ENCODE assay signal across 19 cellular contexts in the genomic region with DNA sequence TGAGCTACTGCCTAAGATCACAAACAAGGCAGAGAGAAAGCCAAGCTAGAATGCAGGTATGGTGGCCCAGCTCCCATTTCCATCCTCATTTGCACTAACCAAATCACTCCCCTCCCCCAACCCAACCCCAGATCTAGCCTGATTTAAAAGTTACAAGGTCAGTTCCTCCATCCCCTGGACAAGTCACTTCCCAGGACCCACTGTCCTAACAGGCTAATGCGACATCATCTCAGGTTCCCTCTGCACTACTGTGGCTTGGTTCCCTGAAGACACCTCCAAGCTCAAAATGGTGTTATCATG. TPM values are rescaled to one million over a fixed set of nuclear protein-coding genes. Genes with fewer than 3 reads are reported as not detected.
DNase-seq lines count a peak whose midpoint lies in the region; ATAC-seq, FAIRE-seq and TF ChIP-seq lines count a peak whose summit lies in the region.
"Had no signal": no experiment of that assay in that cellular context is flagged by ENCODE, and none has a peak within 500 bp of the region (broad histone marks: within the 10 kb centered on the region; RNA-seq: fewer than 3 reads in every experiment).

No MANE protein-coding gene starts in this region.

- no peak for TF ChIP-seq POLR2A in GM12878 (IDR thresholded peaks at IDR 0.05; ENCODE audit: low read depth, low read length)

- peaks cover 8% of the 10 kb centered on the region for H3K23me2 ChIP-seq in H9 (ENCODE audit: insufficient read length, low read depth, low read length, poor library complexity, severe bottlenecking)

- H2BK120ac ChIP-seq in H9 (ENCODE audit: low read depth, low read length, poor library complexity, severe bottlenecking), result no peak overlapping the region

- H4K8ac ChIP-seq in H9 (replicated peaks; ENCODE audit: insufficient read length, low read depth, low read length), result no peak overlapping the region

- ATAC-seq in GM12878, result no peak
- ATAC-seq: stimulated activated naive CD8-positive, alpha-beta T cell treated with anti-CD3 and anti-CD28 coated beads, Interleukin-15, Interleukin-2, amounts not matched to agents 100 U/mL and 50 U/mL, for 24 hours had no signal

- H4K91ac ChIP-seq in H9 (ENCODE audit: insufficient read length, low read depth, low read length), result no peak overlapping the region

- H2BK20ac ChIP-seq in H9 (ENCODE audit: low read depth, low read length, poor library complexity, severe bottlenecking), result no peak overlapping the region

- no CpG with 5 or more reads among the region's 1 CpG for WGBS in H9 (ENCODE audit: extremely low coverage, insufficient read length, low lambda C conversion rate)
- WGBS in GM12878 (ENCODE audit: insufficient coverage, insufficient replicate concordance, low lambda C conversion rate, missing lambda C conversion rate), result 100% methylated on average over 1 of the region's 1 CpG
- 85% methylated on average over 1 of the region's 1 CpG for whole genome bisulfite sequencing in smooth muscle cell (ENCODE audit: low lambda C conversion rate)

- H3K27ac ChIP-seq in H9 (ENCODE audit: insufficient read length, low read depth, low read length) (no peak overlapping the region), GM12878 (ENCODE audit: control insufficient read depth, insufficient read depth) (peak overlapping the region; percentile 18; the same call in 1 of the 2 replicates), smooth muscle cell (ENCODE audit: low read depth) (peak overlapping the region; percentile 29)
- H3K27ac ChIP-seq: C4-2B had no signal

- no peak for TF ChIP-seq CTCF in H9 (conservative IDR thresholded peaks at IDR 0.05)
- TF ChIP-seq CTCF in GM12878 (IDR thresholded peaks at IDR 0.05 in 2 of 3, conservative IDR thresholded peaks at IDR 0.05 in 1 of 3; ENCODE audit: control insufficient read depth in 2 of 3, extremely low read depth in 1 of 3, insufficient read depth in 1 of 3, low read depth in 3 of 3, low read length in 3 of 3), result no peak
- TF ChIP-seq CTCF in smooth muscle cell (IDR thresholded peaks at IDR 0.05; ENCODE audit: borderline replicate concordance, insufficient read depth, poor library complexity, severe bottlenecking), result no peak

- peak overlapping the region; percentile 71 for H3K4me2 ChIP-seq in H9 (ENCODE audit: insufficient read depth, insufficient read length, low read length)
- peak overlapping the region; percentile 64 for H3K4me2 ChIP-seq in GM12878 (ENCODE audit: control insufficient read depth, insufficient read depth)
- peak overlapping the region; percentile 64 for H3K4me2 ChIP-seq in smooth muscle cell

- peaks cover 5 to 20% (median 20%) of the 10 kb centered on the region in 3 experiments; a peak in 4 of 7 replicates for H3K36me3 Mint-ChIP-seq in H9 (ENCODE audit: insufficient read depth in 1 of 3, low read depth in 3 of 3)
- H3K36me3 Mint-ChIP-seq in immature natural killer cell, result no peaks in the 10 kb centered on the region

- H3K27ac Mint-ChIP-seq in H9 (peak overlapping the region in 2 of 3 experiments; percentile 55 to 97; a peak in 5 of 7 replicates), immature natural killer cell (peak overlapping the region in 1 of 6 donors; percentile 14)
- H3K27ac Mint-ChIP-seq: activated CD4-positive, alpha-beta T cell treated with anti-CD3 and anti-CD28 coated beads, Interleukin-2, amount 10 ng/mL, durations not matched to agents 24 days and 14 days had no signal

- H3K27me3 Mint-ChIP-seq in H9 (ENCODE audit: low read depth) (no peaks in the 10 kb centered on the region), immature natural killer cell (ENCODE audit: low read depth in 3 of 3) (peaks cover 8 to 19% (median 17%) of the 10 kb centered on the region in 3 donors)
- H3K27me3 Mint-ChIP-seq: activated CD4-positive, alpha-beta T cell treated with anti-CD3 and anti-CD28 coated beads, Interleukin-2, amount 10 ng/mL, durations not matched to agents 24 days and 14 days had no signal

- no peaks in the 10 kb centered on the region for H3K27me3 ChIP-seq in H9 (ENCODE audit: insufficient read depth, low read length)
- no peaks in the 10 kb centered on the region for H3K27me3 ChIP-seq in GM12878 (replicated peaks in 1 of 2; ENCODE audit: control insufficient read depth in 2 of 2, insufficient read depth in 2 of 2, low read length in 1 of 2)
- H3K27me3 ChIP-seq in smooth muscle cell (ENCODE audit: low read depth), result no peaks in the 10 kb centered on the region

- H4K20me1 ChIP-seq in H9 (ENCODE audit: control insufficient read depth, insufficient read depth, insufficient read length) (no peaks in the 10 kb centered on the region), GM12878 (ENCODE audit: control insufficient read depth, insufficient read depth) (no peaks in the 10 kb centered on the region), smooth muscle cell (ENCODE audit: low read depth) (peaks cover 7% of the 10 kb centered on the region)

- SMC1A ChIA-PET in GM12878 (lab: Charles Lee; ENCODE audit: uncharacterized antibody, unreplicated experiment), result interaction anchor here (0.7 to 4.2 kb wide), 11 partner anchors 11 to 182 kb away, joined by 3 to 23 read pairs (median 4); a partner anchor contains a TSS

- H3K4me3 Mint-ChIP-seq in H9 (peak overlapping the region; percentile 87 to 96), immature natural killer cell (no peak overlapping the region)

- H3K9ac ChIP-seq in H9 (ENCODE audit: extremely low read depth, insufficient read length, low read length), result peak overlapping the region; percentile 2
- H3K9ac ChIP-seq in GM12878 (ENCODE audit: control insufficient read depth, insufficient read depth, low read length), result no peak overlapping the region; the same call in 1 of the 2 replicates
- no peak overlapping the region for H3K9ac ChIP-seq in smooth muscle cell (ENCODE audit: low read depth)

- CTCF ChIA-PET in GM12878 (lab: Yijun Ruan, JAX), result interaction anchor here (0.9 to 2.1 kb wide), 13 partner anchors 14 to 79 kb away, joined by 3 to 9 read pairs (median 3); a partner anchor contains a TSS

- no peak overlapping the region for H3T11ph ChIP-seq in H9 (ENCODE audit: low read length)

- H2BK15ac ChIP-seq in H9 (ENCODE audit: low read depth, low read length), result no peak overlapping the region

- POLR2A ChIA-PET in GM12878 (lab: Charles Lee), result interaction anchor here (0.7 to 2.1 kb wide), 8 partner anchors 14 to 260 kb away, joined by 3 to 13 read pairs (median 4); a partner anchor contains a TSS

- peak overlapping the region; percentile 28 for H3K4me3 ChIP-seq in GM12878
- H3K4me3 ChIP-seq in iPS-18c (ENCODE audit: insufficient read depth, low read depth, low read length), result peak overlapping the region; percentile 97
- H3K4me3 ChIP-seq in smooth muscle cell, result peak overlapping the region; percentile 85

- peaks cover 38% of the 10 kb centered on the region for H3K79me2 ChIP-seq in H9 (ENCODE audit: insufficient read depth, low read length)
- H3K79me2 ChIP-seq in GM12878 (ENCODE audit: control insufficient read depth, insufficient read depth, low read length), result peaks cover 42% of the 10 kb centered on the region
- H3K79me2 ChIP-seq in smooth muscle cell (ENCODE audit: low read depth), result peaks cover 33% of the 10 kb centered on the region

- FAIRE-seq in GM12878 (lab: Jason Lieb, UNC) (no peak), GM19239 (lab: Jason Lieb, UNC) (no peak)
- FAIRE-seq: endometrium, G401.6, GM18507 had no signal

- H3K9me3 Mint-ChIP-seq in H9 (no peaks in the 10 kb centered on the region; a peak in 1 of 5 replicates), immature natural killer cell (no peaks in the 10 kb centered on the region)
- H3K9me3 Mint-ChIP-seq: activated CD4-positive, alpha-beta T cell treated with anti-CD3 and anti-CD28 coated beads, Interleukin-2, amount 10 ng/mL, durations not matched to agents 24 days and 14 days had no signal

- no peaks in the 10 kb centered on the region for H3K79me1 ChIP-seq in H9 (ENCODE audit: insufficient read depth, low read depth, low read length, poor library complexity, severe bottlenecking)

- H3K4me1 Mint-ChIP-seq in H9 (peaks cover 53 to 62% of the 10 kb centered on the region in 2 experiments), immature natural killer cell (peaks cover 33 to 39% of the 10 kb centered on the region in 2 donors)

- peaks cover 18% of the 10 kb centered on the region for H3K4me1 ChIP-seq in H9 (ENCODE audit: insufficient read depth, low read length)
- H3K4me1 ChIP-seq in GM12878 (ENCODE audit: control insufficient read depth, insufficient read depth, low read length), result peaks cover 27% of the 10 kb centered on the region
- peaks cover 11% of the 10 kb centered on the region for H3K4me1 ChIP-seq in smooth muscle cell (ENCODE audit: low read depth)

- no peak overlapping the region for H3K14ac ChIP-seq in H9 (ENCODE audit: insufficient read depth, low read length)

- RAD21 ChIA-PET in GM12878 (lab: Charles Lee; ENCODE audit: unreplicated experiment), result interaction anchor here (0.9 to 4.4 kb wide), 9 partner anchors 10 to 51 kb away, joined by 3 to 40 read pairs (median 4); a partner anchor contains a TSS

- no peak overlapping the region for H4K5ac ChIP-seq in H9 (ENCODE audit: insufficient read length, low read depth, low read length)

- no TSS peak for BruUV-seq in GM12878 (replicated peaks; lab: Mats Ljungman, UMichigan)

- no peaks in the 10 kb centered on the region for H3K36me3 ChIP-seq in GM12878 (ENCODE audit: control insufficient read depth in 2 of 2, insufficient read depth in 2 of 2, low read length in 1 of 2)
- H3K36me3 ChIP-seq in smooth muscle cell (ENCODE audit: low read depth), result no peaks in the 10 kb centered on the region

- intact Hi-C loops in GM12878 (cut with micrococcal nuclease; ENCODE audit: unreplicated experiment), result no loop called here

- H2BK12ac ChIP-seq in H9 (ENCODE audit: insufficient read length, low read depth, low read length), result no peak overlapping the region

- H3K18ac ChIP-seq in H9 (ENCODE audit: insufficient read length, low read depth, low read length), result no peak overlapping the region

- no peak for TF ChIP-seq EP300 in GM12878 (IDR thresholded peaks at IDR 0.05; ENCODE audit: borderline replicate concordance in 1 of 2, control insufficient read depth in 1 of 2, low read depth in 2 of 2, low read length in 2 of 2)

- DNase-seq in H9 (no peak), GM12878 (ENCODE audit: low read depth, low spot score) (no peak), smooth muscle cell (lab: John Stamatoyannopoulos, UW; ENCODE audit: unreplicated experiment) (no peak), GM19239 (ENCODE audit: insufficient read length, low spot score) (no peak), immature natural killer cell (no peak), HT-29 (ENCODE audit: low spot score) (no peak)
- DNase-seq in stimulated activated CD4-positive, alpha-beta T cell treated with anti-CD3 and anti-CD28 coated beads, Interleukin-2, amount 100 ng/mL, for 48 hours, result no peak
- DNase-seq: activated CD4-positive, alpha-beta T cell treated with anti-CD3 and anti-CD28 coated beads, Interleukin-2, amount 10 ng/mL, durations not matched to agents 24 days and 14 days; hypothalamus; NCI-H1105; stimulated activated CD4-positive, alpha-beta T cell treated with anti-CD3 and anti-CD28 coated beads, Interleukin-4, amount 100 ng/mL, for 4 hours; stimulated activated naive CD8-positive, alpha-beta T cell treated with anti-CD3 and anti-CD28 coated beads, Interleukin-15, Interleukin-2, amounts not matched to agents 100 U/mL and 50 U/mL, for 24 hours had no signal

- H3K23ac ChIP-seq in H9 (ENCODE audit: insufficient read length, low read depth, low read length), result no peak overlapping the region

- H2AK5ac ChIP-seq in H9 (ENCODE audit: insufficient read length, low read length), result no peak overlapping the region

- in situ Hi-C loops in GM12878 (cut with MboI), result no loop called here

- no peak overlapping the region for H3K56ac ChIP-seq in H9 (ENCODE audit: insufficient read length, low read depth, low read length)

- no peaks in the 10 kb centered on the region for H3K9me3 ChIP-seq in H9 (ENCODE audit: control insufficient read depth, low read depth, low read length)
- H3K9me3 ChIP-seq in GM12878 (replicated peaks; ENCODE audit: control insufficient read depth, insufficient read depth, low read length), result no peaks in the 10 kb centered on the region
- no peaks in the 10 kb centered on the region for H3K9me3 ChIP-seq in iPS-18c (ENCODE audit: control insufficient read depth, insufficient read depth, low read length)
- H3K9me3 ChIP-seq in smooth muscle cell (replicated peaks; ENCODE audit: low read depth), result no peaks in the 10 kb centered on the region

- H2BK5ac ChIP-seq in H9 (ENCODE audit: insufficient read length, low read length), result no peak overlapping the region

- H3F3A ChIP-seq in smooth muscle cell (ENCODE audit: low read depth), result no peaks in the 10 kb centered on the region

- no peak for TF ChIP-seq RAD21 in GM12878 (IDR thresholded peaks at IDR 0.05; ENCODE audit: insufficient read depth, low read depth, low read length)

- no peak overlapping the region for H2AFZ ChIP-seq in H9 (ENCODE audit: low read length)
- no peak overlapping the region for H2AFZ ChIP-seq in GM12878 (ENCODE audit: control insufficient read depth, low read depth, low read length)
- H2AFZ ChIP-seq in smooth muscle cell (ENCODE audit: low read depth), result no peak overlapping the region

- H3K4ac ChIP-seq in H9 (ENCODE audit: low read depth, low read length), result no peak overlapping the region

RNA-seq across cellular contexts. Expression of a gene that starts 2.4 kb away (rescaled TPM):
- total RNA-seq in H9 (2021) (159 and 174 TPM in 2 replicates), GM12878 (2014; rRNA removed) (23.7 and 33.2 TPM in 2 replicates), GM12878 (2014; rRNA removed; fragmentation: Illumina TruSeq; extraction: Trizol) (29.5 and 31.9 TPM in 2 replicates), GM12878 (2021) (29.8 and 33.2 TPM in 2 replicates), smooth muscle cell (57.8 and 62.5 TPM in 2 replicates)
- 90.7 and 115 TPM in 2 replicates for total RNA-seq in GM12878 (2013; cell fraction: nucleolus; rRNA removed)
- 18.2 TPM for polyA plus RNA-seq in GM12878 (2011; ENCODE audit: low read depth)
- polyA plus RNA-seq in GM12878 (2011; rRNA removed) (51.8 and 80.9 TPM in 2 replicates), GM12878 (2014; fragmentation: Illumina TruSeq; extraction: Trizol) (54.5 and 71.7 TPM in 2 replicates), GM12878 (2014; fragmentation: Nextera tagmentation; extraction: Ambion mirVana) (10 to 100 TPM; 15.3 TPM), GM12878 (2014; rRNA removed) (21.0 and 23.4 TPM in 2 replicates), GM12878 (2016; fragmentation: Nextera tagmentation; extraction: Ambion mirVana) (10 to 100 TPM; 21.3 to 24.9 TPM), smooth muscle cell (26.4 and 35.6 TPM in 2 replicates), immature natural killer cell (10 to 100 TPM; 11.5 to 53.2 (median 27.7) TPM)
- 63.3 and 86.3 TPM in 2 replicates for polyA plus RNA-seq in GM12878 (2011; cell fraction: cytosol; rRNA removed)
- 29.5 and 52.8 TPM in 2 replicates for polyA plus RNA-seq in GM12878 (2011; cell fraction: nucleus; rRNA removed)
- polyA plus RNA-seq in GM12878 (2012), result 27.6 and 42.8 TPM in 2 replicates
- polyA minus RNA-seq in GM12878 (2011; rRNA and poly(A)+ RNA removed), result 82.5 and 112 TPM in 2 replicates
- 13.3 and 16.4 TPM in 2 replicates for polyA minus RNA-seq in GM12878 (2011; cell fraction: cytosol; rRNA and poly(A)+ RNA removed)
- 10.6 and 12.9 TPM in 2 replicates for polyA minus RNA-seq in GM12878 (2011; cell fraction: nucleus; rRNA and poly(A)+ RNA removed)
- total RNA-seq in HT-29 (2014; rRNA removed; shearing (Covaris generic)), result 128 and 154 TPM in 2 replicates

RNA-seq across cellular contexts. Expression of a gene that starts 20.2 kb away (rescaled TPM):
- total RNA-seq in H9 (2021) (73.7 and 77.0 TPM in 2 replicates), GM12878 (2014; rRNA removed) (72.2 and 72.7 TPM in 2 replicates), GM12878 (2014; rRNA removed; fragmentation: Illumina TruSeq; extraction: Trizol) (37.6 and 38.4 TPM in 2 replicates), GM12878 (2021) (43.2 and 49.0 TPM in 2 replicates), smooth muscle cell (11.5 and 48.0 TPM in 2 replicates)
- total RNA-seq in GM12878 (2013; cell fraction: nucleolus; rRNA removed), result 26.3 and 40.4 TPM in 2 replicates
- 21.8 TPM for polyA plus RNA-seq in GM12878 (2011; ENCODE audit: low read depth)
- polyA plus RNA-seq in GM12878 (2011; rRNA removed) (65.8 and 82.6 TPM in 2 replicates), GM12878 (2014; fragmentation: Illumina TruSeq; extraction: Trizol) (14.5 and 33.3 TPM in 2 replicates), GM12878 (2014; fragmentation: Nextera tagmentation; extraction: Ambion mirVana) (100 to 1,000 TPM; 102 to 145 TPM), GM12878 (2014; rRNA removed) (96.1 and 99.1 TPM in 2 replicates), GM12878 (2016; fragmentation: Nextera tagmentation; extraction: Ambion mirVana) (100 to 1,000 TPM; 100 to 118 TPM), smooth muscle cell (26.0 and 63.2 TPM in 2 replicates), immature natural killer cell (100 to 1,000 TPM; 229 to 385 (median 349) TPM)
- polyA plus RNA-seq in GM12878 (2011; cell fraction: cytosol; rRNA removed), result 125 and 132 TPM in 2 replicates
- polyA plus RNA-seq in GM12878 (2011; cell fraction: nucleus; rRNA removed), result 76.3 and 99.1 TPM in 2 replicates
- 64.2 and 75.4 TPM in 2 replicates for polyA plus RNA-seq in GM12878 (2012)
- polyA minus RNA-seq in GM12878 (2011; rRNA and poly(A)+ RNA removed), result 6.6 and 20.1 TPM in 2 replicates
- 6.7 and 9.0 TPM in 2 replicates for polyA minus RNA-seq in GM12878 (2011; cell fraction: cytosol; rRNA and poly(A)+ RNA removed)
- polyA minus RNA-seq in GM12878 (2011; cell fraction: nucleus; rRNA and poly(A)+ RNA removed), result 13.1 and 18.8 TPM in 2 replicates
- total RNA-seq in HT-29 (2014; rRNA removed; shearing (Covaris generic)), result 121 and 139 TPM in 2 replicates
- total RNA-seq: HT1080 had no signal

RNA-seq across cellular contexts. Expression of a gene that starts 27.2 kb away (rescaled TPM):
- 58.6 and 59.2 TPM in 2 replicates for total RNA-seq in H9 (2021)
- 32.1 and 38.7 TPM in 2 replicates for total RNA-seq in GM12878 (2013; cell fraction: nucleolus; rRNA removed)
- 90.2 and 92.1 TPM in 2 replicates for total RNA-seq in GM12878 (2014; rRNA removed)
- 61.4 and 65.1 TPM in 2 replicates for total RNA-seq in GM12878 (2014; rRNA removed; fragmentation: Illumina TruSeq; extraction: Trizol)
- total RNA-seq in GM12878 (2021), result 60.3 and 65.8 TPM in 2 replicates
- 54.0 TPM for polyA plus RNA-seq in GM12878 (2011; ENCODE audit: low read depth)
- polyA plus RNA-seq in GM12878 (2011; rRNA removed), result 33.8 and 46.0 TPM in 2 replicates
- 55.7 and 71.7 TPM in 2 replicates for polyA plus RNA-seq in GM12878 (2011; cell fraction: cytosol; rRNA removed)
- polyA plus RNA-seq in GM12878 (2011; cell fraction: nucleus; rRNA removed), result 153 and 160 TPM in 2 replicates
- polyA plus RNA-seq in GM12878 (2012), result 42.5 and 67.5 TPM in 2 replicates
- polyA plus RNA-seq in GM12878 (2014; fragmentation: Illumina TruSeq; extraction: Trizol), result 50.5 and 60.9 TPM in 2 replicates
- 10 to 100 TPM in 1 of 2 experiments, 1 to 10 TPM in 1; 9.4 to 26.3 TPM for polyA plus RNA-seq in GM12878 (2014; fragmentation: Nextera tagmentation; extraction: Ambion mirVana)
- 72.6 and 72.8 TPM in 2 replicates for polyA plus RNA-seq in GM12878 (2014; rRNA removed)
- 10 to 100 TPM; 11.5 to 23.1 TPM for polyA plus RNA-seq in GM12878 (2016; fragmentation: Nextera tagmentation; extraction: Ambion mirVana)
- polyA minus RNA-seq in GM12878 (2011; rRNA and poly(A)+ RNA removed), result 149 and 171 TPM in 2 replicates
- polyA minus RNA-seq in GM12878 (2011; cell fraction: cytosol; rRNA and poly(A)+ RNA removed), result 31.5 and 32.7 TPM in 2 replicates
- polyA minus RNA-seq in GM12878 (2011; cell fraction: nucleus; rRNA and poly(A)+ RNA removed), result 24.2 and 34.1 TPM in 2 replicates
- 47.0 and 51.7 TPM in 2 replicates for total RNA-seq in smooth muscle cell
- polyA plus RNA-seq in smooth muscle cell, result 18.2 and 20.0 TPM in 2 replicates
- polyA plus RNA-seq in immature natural killer cell, result 10 to 100 TPM in 1 of 3 donors, 1 to 10 TPM in 1, not detected in 1; 7.9 to 12.2 TPM
- 78.4 and 79.3 TPM in 2 replicates for total RNA-seq in HT-29 (2014; rRNA removed; shearing (Covaris generic))

RNA-seq across cellular contexts. Expression of a gene that starts 51.1 kb away (rescaled TPM):
- total RNA-seq in H9 (2021) (0.13 TPM in 2 replicates), GM12878 (2014; rRNA removed) (64.8 and 72.0 TPM in 2 replicates), GM12878 (2014; rRNA removed; fragmentation: Illumina TruSeq; extraction: Trizol) (78.5 and 78.9 TPM in 2 replicates), GM12878 (2021) (136 and 143 TPM in 2 replicates), smooth muscle cell (0.90 and 1.2 TPM in 2 replicates)
- total RNA-seq in GM12878 (2013; cell fraction: nucleolus; rRNA removed), result 49.9 and 52.0 TPM in 2 replicates
- polyA plus RNA-seq in GM12878 (2011; ENCODE audit: low read depth), result 51.5 TPM
- polyA plus RNA-seq in GM12878 (2011; rRNA removed) (68.3 and 90.2 TPM in 2 replicates), GM12878 (2014; fragmentation: Illumina TruSeq; extraction: Trizol) (74.3 and 94.1 TPM in 2 replicates), GM12878 (2014; fragmentation: Nextera tagmentation; extraction: Ambion mirVana) (10 to 100 TPM; 12.9 to 20.9 TPM), GM12878 (2014; rRNA removed) (81.9 and 86.9 TPM in 2 replicates), GM12878 (2016; fragmentation: Nextera tagmentation; extraction: Ambion mirVana) (10 to 100 TPM; 64.1 to 74.0 TPM), smooth muscle cell (0.13 and 1.1 TPM in 2 replicates), immature natural killer cell (100 to 1,000 TPM in 2 of 3 donors, 10 to 100 TPM in 1; 98.0 to 265 (median 103) TPM)
- polyA plus RNA-seq in GM12878 (2011; cell fraction: cytosol; rRNA removed), result 120 and 128 TPM in 2 replicates
- polyA plus RNA-seq in GM12878 (2011; cell fraction: nucleus; rRNA removed), result 83.8 and 88.7 TPM in 2 replicates
- polyA plus RNA-seq in GM12878 (2012), result 86.4 and 90.3 TPM in 2 replicates
- polyA minus RNA-seq in GM12878 (2011; rRNA and poly(A)+ RNA removed), result 65.2 and 132 TPM in 2 replicates
- 46.4 and 49.8 TPM in 2 replicates for polyA minus RNA-seq in GM12878 (2011; cell fraction: cytosol; rRNA and poly(A)+ RNA removed)
- polyA minus RNA-seq in GM12878 (2011; cell fraction: nucleus; rRNA and poly(A)+ RNA removed), result 23.0 and 35.9 TPM in 2 replicates
- 0.58 and 0.86 TPM in 2 replicates for total RNA-seq in HT-29 (2014; rRNA removed; shearing (Covaris generic))
- total RNA-seq: RPMI7951 had no signal

Comparison
In these comparisons a context has a peak if more than half of its experiments do, and no peak if none do; other contexts are left out.
1. H3K4me3 Mint-ChIP-seq: peak in H9 (2 of 2); none in immature natural killer cell (0 of 5).
2. H3K4me3 ChIP-seq: peak in every context shown above with its lines; median percentile 97 in iPS-18c; 85 in smooth muscle cell; 28 in GM12878.
3. Peak in every context shown above with its lines, with median percentiles within 50 percentile points of each other: H3K4me2 ChIP-seq.